In genomic region chr7:149821191-149822148, GRCh38 we compare ENCODE assay signal across 26 cellular contexts. TPM values are rescaled to one million over a fixed set of nuclear protein-coding genes. Genes with fewer than 3 reads are reported as not detected.
DNase-seq lines count a peak whose midpoint lies in the region; ATAC-seq and TF ChIP-seq lines count a peak whose summit lies in the region.
"Had no signal": no experiment of that assay in that cellular context is flagged by ENCODE, and none has a peak within 500 bp of the region (broad histone marks: within the 10 kb centered on the region; RNA-seq: fewer than 3 reads in every experiment).

No MANE protein-coding gene starts in this region.

- H3K4me3 Mint-ChIP-seq in natural killer cell treated with Interleukin-12 subunit alpha and Interleukin-12 subunit beta and Interleukin-15 and Interleukin-18, amount 100 ng/mL, for 72 hours: no peak overlapping the region
- H3K4me3 Mint-ChIP-seq in natural killer cell: no peak overlapping the region
- H3K4me3 Mint-ChIP-seq: CD14-positive monocyte; central memory CD8-positive, alpha-beta T cell; HFFc6 had no signal

- H3K9me3 ChIP-seq in upper lobe of right lung: no peaks in the 10 kb centered on the region
- H3K9me3 ChIP-seq: heart right ventricle, neutrophil had no signal

- no peaks in the 10 kb centered on the region for H3K4me1 ChIP-seq in upper lobe of right lung
- H3K4me1 ChIP-seq: heart right ventricle had no signal

- no peak overlapping the region for H3K4me3 ChIP-seq in upper lobe of right lung
- H3K4me3 ChIP-seq: GM12878, heart right ventricle had no signal

- no peak for ATAC-seq in natural killer cell treated with Interleukin-12 subunit alpha and Interleukin-12 subunit beta and Interleukin-15 and Interleukin-18, amount 100 ng/mL, for 72 hours
- no peak for ATAC-seq in natural killer cell
- ATAC-seq in left lobe of liver: peak; percentile 89
- no peak for ATAC-seq in upper lobe of right lung
- no peak for ATAC-seq in esophagus mucosa
- ATAC-seq: GM12878 had no signal

- H3K9me3 Mint-ChIP-seq in natural killer cell treated with Interleukin-12 subunit alpha and Interleukin-12 subunit beta and Interleukin-15 and Interleukin-18, amount 100 ng/mL, for 72 hours: no peaks in the 10 kb centered on the region
- H3K9me3 Mint-ChIP-seq in natural killer cell: no peaks in the 10 kb centered on the region
- H3K9me3 Mint-ChIP-seq: CD14-positive monocyte; central memory CD8-positive, alpha-beta T cell; HFFc6 had no signal

- H3K4me1 Mint-ChIP-seq in natural killer cell treated with Interleukin-12 subunit alpha and Interleukin-12 subunit beta and Interleukin-15 and Interleukin-18, amount 100 ng/mL, for 72 hours (ENCODE audit: low read depth in 2 of 2): no peaks in the 10 kb centered on the region
- no peaks in the 10 kb centered on the region for H3K4me1 Mint-ChIP-seq in natural killer cell
- H3K4me1 Mint-ChIP-seq: CD14-positive monocyte; central memory CD8-positive, alpha-beta T cell had no signal

- intact Hi-C loops in natural killer cell (cut with micrococcal nuclease) (no loop called here), upper lobe of right lung (cut with DNase I) (no loop called here)

- no peaks in the 10 kb centered on the region for H3K36me3 ChIP-seq in upper lobe of right lung
- H3K36me3 ChIP-seq: heart right ventricle, neutrophil had no signal

- TF ChIP-seq CTCF in natural killer cell (IDR thresholded peaks at IDR 0.05) (no peak), upper lobe of right lung (IDR thresholded peaks at IDR 0.05) (no peak)

- peak; percentile 60 for DNase-seq in natural killer cell treated with Interleukin-12 subunit alpha and Interleukin-12 subunit beta and Interleukin-15 and Interleukin-18, amount 100 ng/mL, for 72 hours (ENCODE audit: low spot score)
- DNase-seq in natural killer cell (no peak), left lobe of liver (ENCODE audit: low spot score) (peak; percentile 71), upper lobe of right lung (peak; percentile 55), HUDEP-2 (lab: John Stamatoyannopoulos, UW; ENCODE audit: unreplicated experiment in 76 of 76) (no peak)
- DNase-seq: activated CD4-positive, alpha-beta T cell treated with anti-CD3 and anti-CD28 coated beads, Interleukin-2, amount 50 U/mL, for 48 hours; activated T-cell treated with anti-CD3 and anti-CD28 coated beads for 4 hours; amniotic stem cell; DMS153; effector CD8-positive, alpha-beta T cell; GF-D8; HFFc6; Karpas-422; midbrain; NCI-H1105; NCI-H2081 treated with DMSO at 0.1 percent for 48 hours; retina; stimulated activated naive CD4-positive, alpha-beta T cell treated with Interleukin-2 at 50 U/mL for 16 hours had no signal

- H3K27me3 ChIP-seq in upper lobe of right lung: no peaks in the 10 kb centered on the region
- H3K27me3 ChIP-seq: neutrophil had no signal

- H3K36me3 Mint-ChIP-seq in natural killer cell treated with Interleukin-12 subunit alpha and Interleukin-12 subunit beta and Interleukin-15 and Interleukin-18, amount 100 ng/mL, for 72 hours: no peaks in the 10 kb centered on the region
- H3K36me3 Mint-ChIP-seq in natural killer cell: no peaks in the 10 kb centered on the region
- H3K36me3 Mint-ChIP-seq: CD14-positive monocyte had no signal

- H3K27me3 Mint-ChIP-seq in natural killer cell treated with Interleukin-12 subunit alpha and Interleukin-12 subunit beta and Interleukin-15 and Interleukin-18, amount 100 ng/mL, for 72 hours: no peaks in the 10 kb centered on the region
- H3K27me3 Mint-ChIP-seq in natural killer cell (ENCODE audit: low read depth in 2 of 2): no peaks in the 10 kb centered on the region
- H3K27me3 Mint-ChIP-seq: central memory CD8-positive, alpha-beta T cell had no signal

- H3K27ac Mint-ChIP-seq in natural killer cell treated with Interleukin-12 subunit alpha and Interleukin-12 subunit beta and Interleukin-15 and Interleukin-18, amount 100 ng/mL, for 72 hours: no peak overlapping the region
- no peak overlapping the region for H3K27ac Mint-ChIP-seq in natural killer cell
- H3K27ac Mint-ChIP-seq: CD14-positive monocyte, HFFc6 had no signal

- no peak overlapping the region for H3K27ac ChIP-seq in upper lobe of right lung
- H3K27ac ChIP-seq: heart right ventricle, neutrophil, RWPE1 had no signal

RNA-seq across cellular contexts. Expression of gene ZNF862, which starts 16.7 kb away (rescaled TPM):
- 10 to 100 TPM; 18.8 to 19.1 TPM for total RNA-seq in natural killer cell treated with Interleukin-12 subunit alpha and Interleukin-12 subunit beta and Interleukin-15 and Interleukin-18, amount 100 ng/mL, for 72 hours
- 10 to 100 TPM; 21.4 to 28.9 (median 21.7) TPM for total RNA-seq in natural killer cell
- total RNA-seq in left lobe of liver: 10.5 TPM
- 14.6 TPM for total RNA-seq in upper lobe of right lung
- total RNA-seq in esophagus mucosa: 7.3 TPM

RNA-seq across cellular contexts. Expression of gene ZNF467, which starts 48.1 kb away (rescaled TPM):
- total RNA-seq in natural killer cell treated with Interleukin-12 subunit alpha and Interleukin-12 subunit beta and Interleukin-15 and Interleukin-18, amount 100 ng/mL, for 72 hours: under 1 TPM; 0.10 to 0.28 TPM
- total RNA-seq in natural killer cell (1 to 10 TPM; 2.8 to 5.4 (median 3.7) TPM), left lobe of liver (18.9 TPM), upper lobe of right lung (35.3 TPM), esophagus mucosa (3.6 TPM)
- total RNA-seq: GM12878; T-helper 1 cell treated with Interleukin-12 subunit alpha and Interleukin-12 subunit beta and Interleukin-4 antibody, amounts not matched to agents 30 ng/mL and 1 ng/mL, for 36 hours had no signal

RNA-seq across cellular contexts. Expression of gene ATP6V0E2, which starts 52.3 kb away (rescaled TPM):
- 10 to 100 TPM; 32.6 to 64.3 TPM for total RNA-seq in natural killer cell treated with Interleukin-12 subunit alpha and Interleukin-12 subunit beta and Interleukin-15 and Interleukin-18, amount 100 ng/mL, for 72 hours
- total RNA-seq in natural killer cell: 10 to 100 TPM; 23.2 to 39.4 (median 34.9) TPM
- 99.4 TPM for total RNA-seq in left lobe of liver
- 19.6 TPM for total RNA-seq in upper lobe of right lung
- total RNA-seq in esophagus mucosa: 3.6 TPM

Comparison
In these comparisons a context has a peak if more than half of its experiments do, and no peak if none do; other contexts are left out.
1. DNase-seq: peak in natural killer cell treated with Interleukin-12 subunit alpha and Interleukin-12 subunit beta and Interleukin-15 and Interleukin-18, amount 100 ng/mL, for 72 hours (single experiment), left lobe of liver (single experiment) and upper lobe of right lung (single experiment); none in natural killer cell (single experiment) and HUDEP-2 (0 of 76).